26 cellular contexts compared by ENCODE assay signal in the genomic region with DNA sequence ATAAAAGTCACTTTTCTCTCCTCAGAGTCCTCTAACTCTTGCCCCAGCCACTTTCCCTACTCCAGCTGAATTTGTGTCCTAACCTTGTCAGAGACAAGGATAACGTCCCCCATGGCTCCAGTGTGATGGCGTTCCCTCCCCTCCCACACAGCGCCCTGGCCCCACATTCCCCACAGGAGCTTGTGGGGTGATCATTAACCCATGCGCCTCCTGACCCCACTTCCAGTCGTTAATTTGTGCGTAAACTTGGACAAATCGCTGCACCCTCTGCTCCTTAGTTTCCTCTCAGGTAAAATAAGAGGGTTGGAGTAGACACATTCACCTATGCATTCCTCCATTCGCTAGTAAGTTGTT. TPM values are rescaled to one million over a fixed set of nuclear protein-coding genes. Genes with fewer than 3 reads are reported as not detected.
"Had no signal": no experiment of that assay in that cellular context is flagged by ENCODE, and none has a peak within 500 bp of the region (broad histone marks: within the 10 kb centered on the region; RNA-seq: fewer than 3 reads in every experiment).

No MANE protein-coding gene starts in this region.

- H3K27ac ChIP-seq: breast epithelium had no signal

- H3K4me3 Mint-ChIP-seq: activated naive CD4-positive, alpha-beta T cell treated with anti-CD3 and anti-CD28 coated beads, Interleukin-2, amount 10 ng/mL, durations not matched to agents 7 days and 5 days; activated naive CD8-positive, alpha-beta T cell treated with anti-CD3 and anti-CD28 coated beads for 36 hours; activated T-cell treated with anti-CD3 and anti-CD28 coated beads, Interleukin-2, amount 50 U/mL, for 24 hours; activated T-helper 1 cell treated with anti-CD3 and anti-CD28 coated beads, Interleukin-12 subunit alpha, Interleukin-12 subunit beta, Interleukin-2, Interleukin-4 antibody, amounts not matched to agents 30 ng/mL and 10 ng/mL and 1 ng/mL, durations not matched to agents 14 hours and 24 hours and 36 hours; IgD-negative memory B cell; T-helper 17 cell; WTC11 had no signal

- H3K27me3 Mint-ChIP-seq: activated naive CD8-positive, alpha-beta T cell treated with anti-CD3 and anti-CD28 coated beads for 36 hours; activated T-cell treated with anti-CD3 and anti-CD28 coated beads, Interleukin-2, amount 50 U/mL, for 24 hours had no signal

- H3K36me3 ChIP-seq: breast epithelium had no signal

- ATAC-seq: T-helper 17 cell, WTC11 had no signal

- H3K9me3 Mint-ChIP-seq: activated naive CD4-positive, alpha-beta T cell treated with anti-CD3 and anti-CD28 coated beads, Interleukin-2, amount 10 ng/mL, durations not matched to agents 7 days and 5 days; activated naive CD8-positive, alpha-beta T cell treated with anti-CD3 and anti-CD28 coated beads for 36 hours; activated T-cell treated with anti-CD3 and anti-CD28 coated beads, Interleukin-2, amount 50 U/mL, for 24 hours; activated T-helper 1 cell treated with anti-CD3 and anti-CD28 coated beads, Interleukin-12 subunit alpha, Interleukin-12 subunit beta, Interleukin-2, Interleukin-4 antibody, amounts not matched to agents 30 ng/mL and 10 ng/mL and 1 ng/mL, durations not matched to agents 14 hours and 24 hours and 36 hours; IgD-negative memory B cell; WTC11 had no signal

- H3K27me3 ChIP-seq: breast epithelium had no signal

- H3K4me1 Mint-ChIP-seq: activated naive CD4-positive, alpha-beta T cell treated with anti-CD3 and anti-CD28 coated beads, Interleukin-2, amount 10 ng/mL, durations not matched to agents 7 days and 5 days; activated naive CD8-positive, alpha-beta T cell treated with anti-CD3 and anti-CD28 coated beads for 36 hours; IgD-negative memory B cell had no signal

- H3K36me3 Mint-ChIP-seq: activated naive CD4-positive, alpha-beta T cell treated with anti-CD3 and anti-CD28 coated beads, Interleukin-2, amount 10 ng/mL, durations not matched to agents 7 days and 5 days; activated naive CD8-positive, alpha-beta T cell treated with anti-CD3 and anti-CD28 coated beads for 36 hours; IgD-negative memory B cell; WTC11 had no signal

- H3K27ac Mint-ChIP-seq: activated naive CD4-positive, alpha-beta T cell treated with anti-CD3 and anti-CD28 coated beads, Interleukin-2, amount 10 ng/mL, durations not matched to agents 7 days and 5 days; activated naive CD8-positive, alpha-beta T cell treated with anti-CD3 and anti-CD28 coated beads for 36 hours; activated T-cell treated with anti-CD3 and anti-CD28 coated beads, Interleukin-2, amount 50 U/mL, for 24 hours; activated T-helper 1 cell treated with anti-CD3 and anti-CD28 coated beads, Interleukin-12 subunit alpha, Interleukin-12 subunit beta, Interleukin-2, Interleukin-4 antibody, amounts not matched to agents 30 ng/mL and 10 ng/mL and 1 ng/mL, durations not matched to agents 14 hours and 24 hours and 36 hours; IgD-negative memory B cell; T-helper 17 cell; WTC11 had no signal

- H3K9me3 ChIP-seq: breast epithelium had no signal

- H3K4me3 ChIP-seq: breast epithelium had no signal

- DNase-seq: activated CD4-positive, alpha-beta T cell treated with anti-CD3 and anti-CD28 coated beads for 48 hours; activated CD4-positive, alpha-beta T cell treated with anti-CD3 and anti-CD28 coated beads, Interleukin-2, amount 50 U/mL, for 4 hours; activated CD4-positive, CD25-positive, alpha-beta regulatory T cell treated with anti-CD3 and anti-CD28 coated beads, Interleukin-2, amount 50 U/mL, for 72 hours; activated gamma-delta T cell; activated naive CD4-positive, alpha-beta T cell treated with anti-CD3 and anti-CD28 coated beads, Interleukin-2, amount 10 ng/mL, durations not matched to agents 7 days and 5 days; activated naive CD8-positive, alpha-beta T cell treated with anti-CD3 and anti-CD28 coated beads for 36 hours; activated T-cell treated with anti-CD3 and anti-CD28 coated beads, Interleukin-2, amount 50 U/mL, for 24 hours; aorta; central memory CD4-positive, alpha-beta T cell; KG1; NCI-H1092; NCI-H1417; NCI-H1930; NCI-H2171; NCI-H2227 treated with DMSO at 0.1 percent for 48 hours; NCI-H446 treated with DMSO at 0.1 percent for 48 hours; NCI-H524 treated with DMSO at 0.1 percent for 48 hours; NCI-H748 treated with DMSO at 0.1 percent for 48 hours; SIG-M5; T-helper 17 cell; T-helper 9 cell had no signal

RNA-seq across cellular contexts. Expression of a gene that starts 37.9 kb away (rescaled TPM):
- total RNA-seq: MCF 10A had no signal
- polyA plus RNA-seq: IgD-negative memory B cell had no signal
